8 cellular contexts compared by ENCODE assay signal in the genomic region with DNA sequence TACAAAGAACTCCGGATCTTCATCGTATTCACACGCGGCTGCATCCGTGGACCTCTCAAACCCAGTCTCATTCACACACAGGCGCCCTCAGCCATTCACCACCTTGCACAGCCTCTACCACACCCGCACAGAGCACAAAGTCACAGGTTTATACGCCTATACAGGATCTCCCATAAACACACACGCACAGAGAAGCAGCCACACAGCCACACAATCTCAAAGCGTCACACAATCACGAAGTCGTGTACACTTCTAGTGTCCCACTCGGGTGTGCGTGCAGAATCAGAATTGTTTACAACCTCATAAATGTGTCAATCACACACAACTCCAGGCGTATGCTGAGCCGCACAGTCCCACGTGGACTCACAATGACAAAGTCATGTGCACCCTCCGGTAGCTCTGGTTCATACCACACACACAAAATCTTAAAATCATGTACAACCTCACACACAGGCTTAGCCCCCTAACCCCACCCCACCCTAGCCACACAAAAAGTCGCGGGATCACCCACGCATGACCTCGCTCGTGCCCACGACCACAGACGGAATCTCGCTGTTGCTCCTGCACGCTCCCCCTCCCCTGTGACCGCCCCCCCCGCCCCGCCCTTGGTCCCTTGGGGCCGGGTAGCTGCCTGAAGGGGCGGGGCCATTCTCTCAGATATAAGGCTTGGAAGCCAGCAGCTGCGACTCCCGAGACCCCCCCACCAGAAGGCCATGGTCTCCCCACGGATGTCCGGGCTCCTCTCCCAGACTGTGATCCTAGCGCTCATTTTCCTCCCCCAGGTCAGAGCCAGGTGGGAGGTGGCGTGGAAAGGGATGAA. TPM values are rescaled to one million over a fixed set of nuclear protein-coding genes. Genes with fewer than 3 reads are reported as not detected.
A peak's percentile ranks its signal among the peaks of the same experiment; 100 is the strongest.
DNase-seq lines count a peak whose midpoint lies in the region; ATAC-seq, FAIRE-seq and TF ChIP-seq lines count a peak whose summit lies in the region.

A gene with protein sequence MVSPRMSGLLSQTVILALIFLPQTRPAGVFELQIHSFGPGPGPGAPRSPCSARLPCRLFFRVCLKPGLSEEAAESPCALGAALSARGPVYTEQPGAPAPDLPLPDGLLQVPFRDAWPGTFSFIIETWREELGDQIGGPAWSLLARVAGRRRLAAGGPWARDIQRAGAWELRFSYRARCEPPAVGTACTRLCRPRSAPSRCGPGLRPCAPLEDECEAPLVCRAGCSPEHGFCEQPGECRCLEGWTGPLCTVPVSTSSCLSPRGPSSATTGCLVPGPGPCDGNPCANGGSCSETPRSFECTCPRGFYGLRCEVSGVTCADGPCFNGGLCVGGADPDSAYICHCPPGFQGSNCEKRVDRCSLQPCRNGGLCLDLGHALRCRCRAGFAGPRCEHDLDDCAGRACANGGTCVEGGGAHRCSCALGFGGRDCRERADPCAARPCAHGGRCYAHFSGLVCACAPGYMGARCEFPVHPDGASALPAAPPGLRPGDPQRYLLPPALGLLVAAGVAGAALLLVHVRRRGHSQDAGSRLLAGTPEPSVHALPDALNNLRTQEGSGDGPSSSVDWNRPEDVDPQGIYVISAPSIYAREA (plus strand): TSS at position 686 of the 820 bp plus-strand sequence. CDS start 28 bp downstream, at position 714.

- peaks cover 15% of the 10 kb centered on the region for H3K27me3 ChIP-seq in cardiac muscle cell
- H3K27me3 ChIP-seq in bronchial epithelial cell (ENCODE audit: control insufficient read depth, insufficient read depth, low read length): peaks cover 5% of the 10 kb centered on the region
- peaks cover 54% of the 10 kb centered on the region for H3K27me3 ChIP-seq in osteoblast (ENCODE audit: insufficient read depth, low read length)

- H3K27ac ChIP-seq in cardiac muscle cell (no peak within 1 kb of the TSS), osteoblast (ENCODE audit: low read depth, low read length) (no peak within 1 kb of the TSS)

- H3K4me3 ChIP-seq in cardiac muscle cell: peak within 1 kb of the TSS; percentile 28
- H3K4me3 ChIP-seq in bronchial epithelial cell (ENCODE audit: low read depth, low read length): no peak within 1 kb of the TSS
- H3K4me3 ChIP-seq in osteoblast (ENCODE audit: insufficient read depth, low read length): peak within 1 kb of the TSS; percentile 46

- DNase-seq in cardiac muscle cell (ENCODE audit: low read depth in 1 of 2, low spot score in 1 of 2): peak in 1 of 2 donors; percentile 22
- no peak for DNase-seq in Right ventricle myocardium inferior (ENCODE audit: missing footprints)
- DNase-seq in NCI-H774 (lab: John Stamatoyannopoulos, UW): peak; percentile 74
- DNase-seq in bronchial epithelial cell (ENCODE audit: low read depth): no peak
- peak; percentile 86 for DNase-seq in osteoblast (ENCODE audit: insufficient read length, low spot score, missing footprints)
- DNase-seq in mesenteric fat pad (ENCODE audit: low spot score): no peak
- no peak for DNase-seq in GM10248 (ENCODE audit: extremely low spot score)

- FAIRE-seq in bronchial epithelial cell (lab: Jason Lieb, UNC): peak; percentile 68

- H3K36me3 ChIP-seq in cardiac muscle cell (no peaks in the 10 kb centered on the region), bronchial epithelial cell (ENCODE audit: control insufficient read depth, insufficient read depth, low read length) (no peaks in the 10 kb centered on the region), osteoblast (ENCODE audit: insufficient read depth, low read length) (no peaks in the 10 kb centered on the region)

- POLR2A ChIA-PET in GM10248 (lab: Yijun Ruan, JAX): interaction anchor here (0.6 kb wide), 1 partner anchor 565 kb away, joined by 3 read pairs; no protein-coding TSS in a partner anchor

- no peaks in the 10 kb centered on the region for H3K9me3 ChIP-seq in cardiac muscle cell (ENCODE audit: low read depth)
- no peaks in the 10 kb centered on the region for H3K9me3 ChIP-seq in osteoblast (ENCODE audit: low read depth, low read length)

- H3K4me1 ChIP-seq in cardiac muscle cell (ENCODE audit: low read depth) (no peaks in the 10 kb centered on the region), osteoblast (ENCODE audit: insufficient read depth, low read length) (peaks cover 5% of the 10 kb centered on the region)

- intact Hi-C loops in Right ventricle myocardium inferior (cut with DNase I): no loop called here

- CTCF ChIA-PET in GM10248 (lab: Yijun Ruan, JAX): interaction anchor here (1.0 to 3.1 kb wide), 5 partner anchors 9 to 35 kb away, joined by 3 to 16 read pairs (median 4); a partner anchor contains a TSS

- no peak for TF ChIP-seq CTCF in cardiac muscle cell (IDR thresholded peaks at IDR 0.05; ENCODE audit: low read depth, low read length)
- TF ChIP-seq CTCF in bronchial epithelial cell (IDR thresholded peaks at IDR 0.05; ENCODE audit: insufficient read depth, low read length, severe bottlenecking): no peak
- TF ChIP-seq CTCF in osteoblast (IDR thresholded peaks at IDR 0.05; ENCODE audit: extremely low read depth, low read depth, low read length): no peak
- no peak for TF ChIP-seq CTCF in GM10248 (IDR thresholded peaks at IDR 0.05; ENCODE audit: control extremely low read depth, extremely low read depth, low read depth, missing control alignments)

- no peaks in the 10 kb centered on the region for H4K20me1 ChIP-seq in osteoblast (ENCODE audit: insufficient read depth, low read length)

- ATAC-seq in Right ventricle myocardium inferior (no peak), HG03108 (IDR thresholded peaks at IDR 0.05; ENCODE audit: unreplicated experiment) (no peak)

- no peaks in the 10 kb centered on the region for H3K79me2 ChIP-seq in osteoblast (ENCODE audit: insufficient read depth, low read length)

- peak within 1 kb of the TSS; percentile 56 for H2AFZ ChIP-seq in osteoblast (ENCODE audit: low read length)

- H3K4me2 ChIP-seq in osteoblast (ENCODE audit: insufficient read depth, low read length): peak within 1 kb of the TSS; percentile 66

RNA-seq across cellular contexts. Expression of the gene that starts here (rescaled TPM):
- total RNA-seq in cardiac muscle cell (8.0 and 11.7 TPM in 2 replicates), Right ventricle myocardium inferior (not detected), bronchial epithelial cell (0.26 TPM in 1 of 2 replicates, not detected in the other), osteoblast (under 0.01 TPM in 1 of 2 replicates, not detected in the other), mesenteric fat pad (not detected)
- 12.2 and 13.9 TPM in 2 replicates for polyA plus RNA-seq in cardiac muscle cell

Comparison
In these comparisons a context has a peak if more than half of its experiments do, and no peak if none do; other contexts are left out.
1. Peak in DNase-seq, H3K4me3 ChIP-seq and H3K4me2 ChIP-seq in osteoblast; RNA of the gene not detected or under 1 TPM.